21 cellular contexts compared by ENCODE assay signal in genomic region chr4:83858121-83858520, GRCh38.
"Had no signal": no experiment of that assay in that cellular context is flagged by ENCODE, and none has a peak within 500 bp of the region (broad histone marks: within the 10 kb centered on the region; RNA-seq: fewer than 3 reads in every experiment).

No MANE protein-coding gene starts in this region.

- H3K27me3 Mint-ChIP-seq: memory B cell, progenitor cell of endocrine pancreas had no signal

- H3K4me3 Mint-ChIP-seq: activated CD4-positive, alpha-beta T cell treated with anti-CD3 and anti-CD28 coated beads for 36 hours; activated T-helper 1 cell treated with anti-CD3 and anti-CD28 coated beads, Interleukin-12 subunit alpha, Interleukin-12 subunit beta, Interleukin-2, Interleukin-4 antibody, amounts not matched to agents 30 ng/mL and 10 ng/mL and 1 ng/mL, durations not matched to agents 14 hours and 24 hours and 36 hours; memory B cell; naive B cell; neural crest cell had no signal

- H3K4me1 Mint-ChIP-seq: activated CD4-positive, alpha-beta T cell treated with anti-CD3 and anti-CD28 coated beads for 36 hours; memory B cell; naive B cell had no signal

- H3K36me3 ChIP-seq: esophagus muscularis mucosa, gastroesophageal sphincter, heart right ventricle, tibial artery had no signal

- H3K27ac Mint-ChIP-seq: activated CD4-positive, alpha-beta T cell treated with anti-CD3 and anti-CD28 coated beads for 36 hours; activated naive CD4-positive, alpha-beta T cell treated with anti-CD3 and anti-CD28 coated beads, Interleukin-2, amount 50 U/mL, for 72 hours; activated T-helper 1 cell treated with anti-CD3 and anti-CD28 coated beads, Interleukin-12 subunit alpha, Interleukin-12 subunit beta, Interleukin-2, Interleukin-4 antibody, amounts not matched to agents 30 ng/mL and 10 ng/mL and 1 ng/mL, durations not matched to agents 14 hours and 24 hours and 36 hours; memory B cell; naive B cell; progenitor cell of endocrine pancreas had no signal

- H3K9me3 ChIP-seq: esophagus muscularis mucosa, gastroesophageal sphincter, heart right ventricle, mucosa of descending colon, tibial artery had no signal

- H3K27me3 ChIP-seq: esophagus muscularis mucosa, gastroesophageal sphincter, tibial artery had no signal

- H3K9me3 Mint-ChIP-seq: activated naive CD4-positive, alpha-beta T cell treated with anti-CD3 and anti-CD28 coated beads, Interleukin-2, amount 50 U/mL, for 72 hours; activated T-helper 1 cell treated with anti-CD3 and anti-CD28 coated beads, Interleukin-12 subunit alpha, Interleukin-12 subunit beta, Interleukin-2, Interleukin-4 antibody, amounts not matched to agents 30 ng/mL and 10 ng/mL and 1 ng/mL, durations not matched to agents 14 hours and 24 hours and 36 hours; memory B cell; neural crest cell had no signal

- H3K4me1 ChIP-seq: esophagus muscularis mucosa, gastroesophageal sphincter, heart right ventricle, tibial artery had no signal

- H3K27ac ChIP-seq: esophagus muscularis mucosa, gastroesophageal sphincter, heart right ventricle, tibial artery had no signal

- DNase-seq: activated CD4-positive, alpha-beta T cell treated with anti-CD3 and anti-CD28 coated beads for 36 hours; activated CD4-positive, alpha-beta T cell treated with anti-CD3 and anti-CD28 coated beads, Interleukin-2, amount 50 U/mL, for 48 hours; activated gamma-delta T cell treated with Interleukin-2 at 50 U/mL for 16 hours; activated T-cell treated with anti-CD3 and anti-CD28 coated beads for 4 hours; dermis blood vessel endothelial cell; effector memory CD4-positive, alpha-beta T cell; heart right ventricle; left ventricle myocardium superior; mucosa of descending colon; naive B cell; stimulated activated CD4-positive, alpha-beta T cell treated with anti-CD3 and anti-CD28 coated beads, Interleukin-2, amount 100 ng/mL, for 24 hours; stimulated activated naive CD8-positive, alpha-beta T cell treated with anti-CD3 and anti-CD28 coated beads, Interleukin-15, Interleukin-2, amounts not matched to agents 100 U/mL and 50 U/mL, for 24 hours; substantia nigra; tibial artery had no signal

- H3K36me3 Mint-ChIP-seq: activated naive CD4-positive, alpha-beta T cell treated with anti-CD3 and anti-CD28 coated beads, Interleukin-2, amount 50 U/mL, for 72 hours; memory B cell; naive B cell had no signal

- ATAC-seq: activated CD4-positive, alpha-beta T cell treated with anti-CD3 and anti-CD28 coated beads for 36 hours; activated naive CD4-positive, alpha-beta T cell treated with anti-CD3 and anti-CD28 coated beads, Interleukin-2, amount 50 U/mL, for 72 hours; gastroesophageal sphincter; heart right ventricle; left ventricle myocardium superior; mucosa of descending colon; stimulated activated naive CD8-positive, alpha-beta T cell treated with anti-CD3 and anti-CD28 coated beads, Interleukin-15, Interleukin-2, amounts not matched to agents 100 U/mL and 50 U/mL, for 24 hours had no signal

- H3K4me3 ChIP-seq: esophagus muscularis mucosa, gastroesophageal sphincter, heart right ventricle, mucosa of descending colon, tibial artery had no signal
